Comparison of ENCODE assay signal across 1 cellular context in genomic region chr1:35810096-35810860, GRCh38.
TF ChIP-seq lines count a peak whose summit lies in the region.

No MANE protein-coding gene starts in this region.

TF ChIP-seq in HepG2, 621 proteins besides CTCF, POLR2A, EP300 and RAD21:
- peak; percentile 69 for TF ChIP-seq ZNF629 (CRISPR knock-in tag; conservative IDR thresholded peaks at IDR 0.05)
- TF ChIP-seq GLMP (CRISPR knock-in tag; IDR thresholded peaks at IDR 0.05; ENCODE audit: borderline replicate concordance) = no peak
- TF ChIP-seq KLF11 (CRISPR knock-in tag; IDR thresholded peaks at IDR 0.05) = no peak
TF ChIP-seq in HepG2: peak in this region for 1.
